9 cellular contexts compared by ENCODE assay signal in genomic region chr3:198081421-198081844, GRCh38.
DNase-seq lines count a peak whose midpoint lies in the region; ATAC-seq and TF ChIP-seq lines count a peak whose summit lies in the region.
"Had no signal": no experiment of that assay in that cellular context is flagged by ENCODE, and none has a peak within 500 bp of the region (broad histone marks: within the 10 kb centered on the region; RNA-seq: fewer than 3 reads in every experiment).

No MANE protein-coding gene starts in this region.

- TF ChIP-seq CTCF in IMR-90 (conservative IDR thresholded peaks at IDR 0.05; ENCODE audit: low read depth, low read length) (no peak), endothelial cell (IDR thresholded peaks at IDR 0.05; ENCODE audit: unreplicated experiment) (no peak)

- WGBS in IMR-90 (ENCODE audit: extremely low coverage in 2 of 2, insufficient read length in 1 of 2), 2 experiments = 26% methylated on average over 14 of the region's 33 CpGs; no CpG with 5 or more reads in 1 of the 2 experiments

- no peaks in the 10 kb centered on the region for H3K9me1 ChIP-seq in IMR-90 (ENCODE audit: insufficient read depth, low read length)

- H3K4ac ChIP-seq in IMR-90 (ENCODE audit: low read depth, low read length) = no peak overlapping the region

- no peak overlapping the region for H3K27ac ChIP-seq in IMR-90 (ENCODE audit: insufficient read depth, low read length)
- H3K27ac ChIP-seq: uterus had no signal

- no peak overlapping the region for H2BK20ac ChIP-seq in IMR-90 (ENCODE audit: low read depth, low read length)

- TF ChIP-seq RAD21 in IMR-90 (IDR thresholded peaks at IDR 0.05; ENCODE audit: low read length) = no peak

- no peak overlapping the region for H4K5ac ChIP-seq in IMR-90 (ENCODE audit: low read depth, low read length)

- H2BK15ac ChIP-seq in IMR-90 (ENCODE audit: low read depth, low read length) = no peak overlapping the region

- H3K9me3 ChIP-seq in ES-I3 (ENCODE audit: control insufficient read depth, insufficient read depth, low read length) (no peaks in the 10 kb centered on the region), IMR-90 (ENCODE audit: control insufficient read depth, insufficient read depth, low read length) (0 out of 2 replicates have a peak, but pooled peaks cover 2% of the 10 kb centered on the region), neuron (ENCODE audit: low read length) (no peaks in the 10 kb centered on the region)
- H3K9me3 ChIP-seq: uterus had no signal

- H3K9ac ChIP-seq in ES-I3 (ENCODE audit: low read depth, low read length) (peak overlapping the region; percentile 54; the same call in 1 of the 2 replicates), IMR-90 (ENCODE audit: low read depth, low read length) (no peak overlapping the region)

- TF ChIP-seq POLR2A in IMR-90 (IDR thresholded peaks at IDR 0.05; ENCODE audit: low read depth, low read length) = no peak

- no peak overlapping the region for H2BK120ac ChIP-seq in IMR-90 (ENCODE audit: low read depth, low read length)

- no peak overlapping the region for H3K4me2 ChIP-seq in IMR-90 (ENCODE audit: low read depth, low read length)

- H3K79me1 ChIP-seq in IMR-90 (ENCODE audit: low read depth in 1 of 2, low read length in 2 of 2) = no peaks in the 10 kb centered on the region

- no peak overlapping the region for H4K91ac ChIP-seq in IMR-90 (ENCODE audit: insufficient read depth, low read depth, low read length)

- H3K36me3 ChIP-seq in ES-I3 (ENCODE audit: insufficient read depth, low read length) = no peaks in the 10 kb centered on the region
- H3K36me3 ChIP-seq in IMR-90 (ENCODE audit: control insufficient read depth, insufficient read depth, low read length) = no peaks in the 10 kb centered on the region
- H3K36me3 ChIP-seq in neuron (ENCODE audit: insufficient read depth, low read length) = no peaks in the 10 kb centered on the region
- H3K36me3 ChIP-seq: uterus had no signal

- no TSS peak for BruUV-seq in IMR-90 (replicated peaks; lab: Mats Ljungman, UMichigan)

- dilution Hi-C loops in IMR-90 (cut with HindIII; ENCODE audit: low sequenced_read_pairs, unreplicated experiment) = no loop called here

- H2AK9ac ChIP-seq in IMR-90 (replicated peaks; ENCODE audit: low read depth, low read length, poor library complexity) = no peak overlapping the region

- H3K4me1 ChIP-seq in ES-I3 (ENCODE audit: insufficient read depth, low read length) (no peaks in the 10 kb centered on the region), IMR-90 (ENCODE audit: control insufficient read depth, insufficient read depth, low read length) (0 out of 2 replicates have a peak, but pooled peaks cover 2% of the 10 kb centered on the region), neuron (ENCODE audit: insufficient read depth, low read length) (peaks cover 6% of the 10 kb centered on the region)

- H3K18ac ChIP-seq in IMR-90 (ENCODE audit: low read depth, low read length) = no peak overlapping the region

- POLR2A ChIA-PET in IMR-90 (lab: Charles Lee; ENCODE audit: unreplicated experiment) = no interaction called here
- POLR2A ChIA-PET in activated CD4-positive, alpha-beta memory T cell treated with anti-CD3 and anti-CD28 coated beads, Interleukin-2, amount 10 ng/mL, durations not matched to agents 7 days and 5 days (lab: Charles Lee) = interaction anchor here (1.2 to 2.1 kb wide), 3 partner anchors 9 to 124 kb away, joined by 5 to 12 read pairs (median 5); no protein-coding TSS in a partner anchor

- in situ Hi-C loops in IMR-90 (cut with MboI; ENCODE audit: low sequenced_read_pairs) = no loop called here

- no peak overlapping the region for H3K56ac ChIP-seq in IMR-90 (ENCODE audit: extremely low read depth, insufficient read depth, low read length)

- no peak overlapping the region for H3K27ac Mint-ChIP-seq in endothelial cell (ENCODE audit: unreplicated experiment)
- H3K27ac Mint-ChIP-seq in activated CD4-positive, alpha-beta memory T cell treated with anti-CD3 and anti-CD28 coated beads, Interleukin-2, amount 10 ng/mL, durations not matched to agents 7 days and 5 days = no peak overlapping the region

- DNase-seq in IMR-90 = no peak
- peak; percentile 12 for DNase-seq in endothelial cell (ENCODE audit: low spot score)
- no peak for DNase-seq in activated CD4-positive, alpha-beta memory T cell treated with anti-CD3 and anti-CD28 coated beads, Interleukin-2, amount 10 ng/mL, durations not matched to agents 7 days and 5 days
- DNase-seq: uterus had no signal

- no peak overlapping the region for H3K4me3 ChIP-seq in IMR-90 (ENCODE audit: insufficient read depth, low read depth, low read length)
- H3K4me3 ChIP-seq in neuron (ENCODE audit: low read length) = peak overlapping the region; percentile 80
- H3K4me3 ChIP-seq: lung, uterus had no signal

- no peak overlapping the region for H3K4me3 Mint-ChIP-seq in endothelial cell (ENCODE audit: unreplicated experiment)
- H3K4me3 Mint-ChIP-seq in activated CD4-positive, alpha-beta memory T cell treated with anti-CD3 and anti-CD28 coated beads, Interleukin-2, amount 10 ng/mL, durations not matched to agents 7 days and 5 days = no peak overlapping the region

- intact Hi-C loops in IMR-90 (cut with micrococcal nuclease) = loop anchor here (10.0 kb wide), 1 partner anchor 177 kb away; no protein-coding TSS in a partner anchor

- H3K9me3 Mint-ChIP-seq in endothelial cell (ENCODE audit: unreplicated experiment) = no peaks in the 10 kb centered on the region
- peaks cover 3% of the 10 kb centered on the region for H3K9me3 Mint-ChIP-seq in activated CD4-positive, alpha-beta memory T cell treated with anti-CD3 and anti-CD28 coated beads, Interleukin-2, amount 10 ng/mL, durations not matched to agents 7 days and 5 days

- CTCF ChIA-PET in IMR-90 (lab: Yijun Ruan, JAX) = interaction anchor here (1.9 to 2.5 kb wide), 2 partner anchors 15 to 31 kb away, joined by 5 to 13 read pairs; no protein-coding TSS in a partner anchor
- CTCF ChIA-PET in activated CD4-positive, alpha-beta memory T cell treated with anti-CD3 and anti-CD28 coated beads, Interleukin-2, amount 10 ng/mL, durations not matched to agents 7 days and 5 days (lab: Charles Lee) = interaction anchor here (0.9 to 2.6 kb wide), 11 partner anchors 8 to 175 kb away, joined by 3 to 36 read pairs (median 7); partner anchors contain the start of genes LMLN and RPL35A

- H3K4me1 Mint-ChIP-seq in endothelial cell (ENCODE audit: unreplicated experiment) = no peaks in the 10 kb centered on the region
- H3K4me1 Mint-ChIP-seq in activated CD4-positive, alpha-beta memory T cell treated with anti-CD3 and anti-CD28 coated beads, Interleukin-2, amount 10 ng/mL, durations not matched to agents 7 days and 5 days = peaks cover 7% of the 10 kb centered on the region

- H2AFZ ChIP-seq in IMR-90 (replicated peaks; ENCODE audit: low read length, poor library complexity) = peak overlapping the region; percentile 76
- peak overlapping the region; percentile 99 for H2AFZ ChIP-seq in neuron (ENCODE audit: low read depth, low read length)

- H3K14ac ChIP-seq in IMR-90 (replicated peaks; ENCODE audit: low read depth, low read length) = no peak overlapping the region

- H2AK5ac ChIP-seq in IMR-90 (ENCODE audit: low read depth, low read length) = no peak overlapping the region

- H3K36me3 Mint-ChIP-seq in endothelial cell (ENCODE audit: low read depth, unreplicated experiment) = no peaks in the 10 kb centered on the region
- peaks cover 4% of the 10 kb centered on the region for H3K36me3 Mint-ChIP-seq in activated CD4-positive, alpha-beta memory T cell treated with anti-CD3 and anti-CD28 coated beads, Interleukin-2, amount 10 ng/mL, durations not matched to agents 7 days and 5 days (ENCODE audit: low read depth)

- H3K27me3 Mint-ChIP-seq in endothelial cell (ENCODE audit: unreplicated experiment) = peaks cover 8% of the 10 kb centered on the region
- H3K27me3 Mint-ChIP-seq in activated CD4-positive, alpha-beta memory T cell treated with anti-CD3 and anti-CD28 coated beads, Interleukin-2, amount 10 ng/mL, durations not matched to agents 7 days and 5 days = peaks cover 52% of the 10 kb centered on the region

- H3K27me3 ChIP-seq in IMR-90 (ENCODE audit: control insufficient read depth, insufficient read depth, low read length) (peaks cover 34% of the 10 kb centered on the region), neuron (ENCODE audit: insufficient read depth, low read length) (peaks cover 11% of the 10 kb centered on the region)

- no peak overlapping the region for H3K23ac ChIP-seq in IMR-90 (ENCODE audit: low read depth, low read length)

- no peak overlapping the region for H4K8ac ChIP-seq in IMR-90 (ENCODE audit: low read depth in 2 of 2, low read length in 2 of 2)

- H4K20me1 ChIP-seq in IMR-90 (ENCODE audit: insufficient read depth, low read length) = no peaks in the 10 kb centered on the region

- H2BK5ac ChIP-seq in IMR-90 (ENCODE audit: low read depth, low read length, poor library complexity, severe bottlenecking) = no peak overlapping the region

- ATAC-seq in IMR-90 (ENCODE audit: low read depth) = no peak
- ATAC-seq in GM21825 (IDR thresholded peaks at IDR 0.05; ENCODE audit: unreplicated experiment) = no peak
- no peak for ATAC-seq in HG03354 (IDR thresholded peaks at IDR 0.05; ENCODE audit: poor library complexity, severe bottlenecking, unreplicated experiment)

TF ChIP-seq in IMR-90, 13 proteins besides CTCF, POLR2A, EP300 and RAD21 (continues in another document):
- no peak for TF ChIP-seq ELK1 (IDR thresholded peaks at IDR 0.05; ENCODE audit: borderline replicate concordance, low read depth, low read length)
- TF ChIP-seq CEBPB (IDR thresholded peaks at IDR 0.05; ENCODE audit: low read depth, low read length) = no peak
- no peak for TF ChIP-seq BHLHE40 (IDR thresholded peaks at IDR 0.05; ENCODE audit: low read depth, low read length)
- TF ChIP-seq RCOR1 (IDR thresholded peaks at IDR 0.05; ENCODE audit: insufficient replicate concordance, low read length) = no peak
- no peak for TF ChIP-seq USF2 (IDR thresholded peaks at IDR 0.05; ENCODE audit: low read depth, low read length)
- no peak for TF ChIP-seq MAZ (IDR thresholded peaks at IDR 0.05; ENCODE audit: borderline replicate concordance, low read depth, low read length)
